ENCODE assay signal across 8 cellular contexts in genomic region chr19:35268546-35269424, GRCh38. TPM values are rescaled to one million over a fixed set of nuclear protein-coding genes. Genes with fewer than 3 reads are reported as not detected.
DNase-seq lines count a peak whose midpoint lies in the region; ATAC-seq and TF ChIP-seq lines count a peak whose summit lies in the region.

Gene USF2 (plus strand): TSS chr19:35268962. CDS start chr19:35269102, 140 bp downstream.

- POLR2A ChIA-PET in AG04449 (lab: Yijun Ruan, JAX) = interaction anchor here (0.6 kb wide), 1 partner anchor 17 kb away, joined by 3 read pairs; no protein-coding TSS in a partner anchor
- POLR2A ChIA-PET in activated CD8-positive, alpha-beta memory T cell treated with anti-CD3 and anti-CD28 coated beads for 36 hours (lab: Charles Lee) = interaction anchor here (0.5 to 1.0 kb wide), 4 partner anchors 61 to 379 kb away, joined by 3 to 4 read pairs (median 3); no protein-coding TSS in a partner anchor

- ATAC-seq in HG03342 (IDR thresholded peaks at IDR 0.05; ENCODE audit: unreplicated experiment) = peak; percentile 23

- peak; percentile 34 for TF ChIP-seq POLR2A in GM18526 (IDR thresholded peaks at IDR 0.05; ENCODE audit: extremely low read depth, insufficient read length)

- H3K27me3 ChIP-seq in endocrine pancreas (ENCODE audit: control insufficient read depth, insufficient read depth, low read length) = no peaks in the 10 kb centered on the region

- H3K9me3 ChIP-seq in endocrine pancreas (ENCODE audit: control insufficient read depth, low read length) = no peaks in the 10 kb centered on the region

- H3K4me1 ChIP-seq in endocrine pancreas (ENCODE audit: control insufficient read depth, insufficient read depth, low read length) = no peaks in the 10 kb centered on the region

- H3K4me3 ChIP-seq in AG04449 (ENCODE audit: low read depth, low read length) (peak within 1 kb of the TSS; percentile 82), endocrine pancreas (ENCODE audit: control insufficient read depth, insufficient read depth, low read length) (peak within 1 kb of the TSS; percentile 41)

- no peak for TF ChIP-seq CTCF in AG04449 (IDR thresholded peaks at IDR 0.05; ENCODE audit: insufficient read depth, low read length, missing control alignments)

- H3K9ac ChIP-seq in endocrine pancreas (ENCODE audit: control insufficient read depth, insufficient read depth, low read length) = peak within 1 kb of the TSS; percentile 84

- no peak for DNase-seq in AG04449 (ENCODE audit: low read depth, low spot score)
- peak; percentile 85 for DNase-seq in NCI-H748 (lab: John Stamatoyannopoulos, UW; ENCODE audit: unreplicated experiment)
- peak; percentile 70 for DNase-seq in medulla oblongata (ENCODE audit: extremely low spot score)
- peak; percentile 77 for DNase-seq in stimulated activated CD8-positive, alpha-beta memory T cell treated with anti-CD3 and anti-CD28 coated beads, Interleukin-4, amount 100 ng/mL, for 48 hours

- H3K36me3 ChIP-seq in endocrine pancreas (ENCODE audit: control insufficient read depth, insufficient read depth, low read length) = peaks cover 5% of the 10 kb centered on the region

- CTCF ChIA-PET in AG04449 (lab: Yijun Ruan, JAX) = interaction anchor here (1.0 to 1.6 kb wide), 6 partner anchors 9 to 127 kb away, joined by 3 to 8 read pairs (median 4); no protein-coding TSS in a partner anchor
- CTCF ChIA-PET in activated CD8-positive, alpha-beta memory T cell treated with anti-CD3 and anti-CD28 coated beads for 36 hours (lab: Charles Lee) = interaction anchor here (0.8 to 1.9 kb wide), 7 partner anchors 27 to 226 kb away, joined by 3 to 6 read pairs (median 3); partner anchors contain the start of gene FFAR1

RNA-seq across cellular contexts. Expression of gene USF2, which starts in this region (rescaled TPM):
- total RNA-seq in activated CD8-positive, alpha-beta memory T cell treated with anti-CD3 and anti-CD28 coated beads for 36 hours = 100 to 1,000 TPM; 106 to 112 TPM
